ENCODE assay signal across 8 cellular contexts in the genomic region with DNA sequence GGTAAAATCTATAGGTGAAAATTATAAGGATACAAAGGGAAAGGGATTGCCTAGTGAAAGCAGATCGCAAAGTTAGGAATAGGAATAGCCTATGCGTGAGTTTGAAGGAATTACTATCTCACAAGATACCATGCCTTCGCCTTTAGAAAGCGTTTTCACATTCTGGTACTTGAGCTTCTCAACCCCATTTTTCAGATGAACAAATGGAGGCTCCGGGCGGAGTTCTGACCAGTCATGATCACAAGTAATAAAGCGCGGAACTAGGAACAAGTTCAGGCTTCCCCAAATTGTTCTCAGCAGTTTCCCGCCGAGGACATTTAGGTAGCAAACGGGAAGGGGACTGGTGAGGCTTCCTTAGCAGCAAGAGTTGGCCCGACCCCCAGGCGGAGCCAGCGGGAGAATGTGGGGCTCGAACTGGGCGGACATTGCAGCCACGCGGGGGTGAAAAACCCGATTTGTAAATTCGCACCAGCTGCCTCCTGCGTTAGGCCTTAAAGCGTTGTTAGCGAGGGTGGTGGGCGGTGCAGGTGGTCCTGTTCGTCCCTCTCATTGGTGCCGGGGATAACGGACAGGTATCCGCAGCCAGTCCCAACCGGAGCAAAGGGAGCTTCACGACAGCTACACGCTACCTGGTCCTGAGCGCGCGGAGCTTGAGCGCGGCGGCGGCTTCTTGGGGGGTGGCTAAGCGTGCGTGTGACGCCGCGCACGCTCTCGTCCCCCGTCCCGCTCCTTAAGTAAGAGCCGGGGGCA. TPM values are rescaled to one million over a fixed set of nuclear protein-coding genes. Genes with fewer than 3 reads are reported as not detected.
DNase-seq lines count a peak whose midpoint lies in the region; ATAC-seq and TF ChIP-seq lines count a peak whose summit lies in the region.

No MANE protein-coding gene starts in this region.

- no peaks in the 10 kb centered on the region for H3K9me2 ChIP-seq in OCI-LY1 (ENCODE audit: low read depth, low read length)

- DNase-seq in AG04449 (ENCODE audit: low read depth, low spot score), result peak; percentile 17
- DNase-seq in anterior cingulate cortex (lab: John Stamatoyannopoulos, UW), result peak in 55 of 58 donors; percentile 21 to 90 (median 60)
- DNase-seq in hypothalamus (lab: John Stamatoyannopoulos, UW), result peak in 46 of 51 donors; percentile 6 to 86 (median 61)
- DNase-seq in upper lobe of right lung, result peak; percentile 90

- TF ChIP-seq CTCF in AG04449 (IDR thresholded peaks at IDR 0.05; ENCODE audit: insufficient read depth, low read length, missing control alignments) (no peak), OCI-LY1 (IDR thresholded peaks at IDR 0.05; ENCODE audit: low read length) (no peak), upper lobe of right lung (IDR thresholded peaks at IDR 0.05) (no peak)

- no peaks in the 10 kb centered on the region for H3F3A ChIP-seq in OCI-LY1 (ENCODE audit: insufficient read depth, low read length)

- POLR2A ChIA-PET in AG04449 (lab: Yijun Ruan, JAX), result interaction anchor here (1.0 to 1.3 kb wide), 3 partner anchors 10 to 70 kb away, joined by 4 to 8 read pairs (median 4); a partner anchor contains a TSS

- H2AFZ ChIP-seq in OCI-LY1 (ENCODE audit: low read length), result no peak overlapping the region

- H3K27me3 ChIP-seq in OCI-LY1 (ENCODE audit: insufficient read depth, low read length), result no peaks in the 10 kb centered on the region; the same call in 1 of the 2 replicates
- H3K27me3 ChIP-seq in rectal smooth muscle tissue (ENCODE audit: control insufficient read depth, insufficient read depth, low read length), result no peaks in the 10 kb centered on the region
- no peaks in the 10 kb centered on the region for H3K27me3 ChIP-seq in upper lobe of right lung

- H4K20me1 ChIP-seq in OCI-LY1 (ENCODE audit: insufficient read depth, low read length), result no peaks in the 10 kb centered on the region

- no peaks in the 10 kb centered on the region for H3K36me3 ChIP-seq in OCI-LY1 (ENCODE audit: insufficient read depth, low read length)
- no peaks in the 10 kb centered on the region for H3K36me3 ChIP-seq in rectal smooth muscle tissue (ENCODE audit: control insufficient read depth, insufficient read depth, low read length)
- no peaks in the 10 kb centered on the region for H3K36me3 ChIP-seq in upper lobe of right lung

- ATAC-seq in GM19397 (IDR thresholded peaks at IDR 0.05; ENCODE audit: unreplicated experiment) (peak; percentile 82), upper lobe of right lung (peak; percentile 96), GM18520 (IDR thresholded peaks at IDR 0.05; ENCODE audit: unreplicated experiment) (no peak)

- H3K4me3 ChIP-seq in AG04449 (ENCODE audit: low read depth, low read length) (peak overlapping the region; percentile 44), OCI-LY1 (ENCODE audit: low read depth, low read length, poor library complexity, severe bottlenecking) (peak overlapping the region; percentile 41), rectal smooth muscle tissue (ENCODE audit: low read length) (peak overlapping the region; percentile 64), upper lobe of right lung (peak overlapping the region; percentile 46)

- CTCF ChIA-PET in AG04449 (lab: Yijun Ruan, JAX), result interaction anchor here (0.7 to 3.0 kb wide), 6 partner anchors 14 to 107 kb away, joined by 3 to 16 read pairs (median 3); a partner anchor contains a TSS

- H3K9ac ChIP-seq in OCI-LY1 (ENCODE audit: low read length) (peak overlapping the region; percentile 33; the same call in 1 of the 2 replicates), rectal smooth muscle tissue (ENCODE audit: low read length) (peak overlapping the region; percentile 30)

- H3K4me1 ChIP-seq in OCI-LY1 (ENCODE audit: insufficient read depth, low read length, severe bottlenecking) (peaks cover 15% of the 10 kb centered on the region), rectal smooth muscle tissue (ENCODE audit: control insufficient read depth, insufficient read depth, low read length) (no peaks in the 10 kb centered on the region), upper lobe of right lung (peaks cover 5% of the 10 kb centered on the region)

- intact Hi-C loops in upper lobe of right lung (cut with DNase I), result no loop called here

- H3K4me2 ChIP-seq in OCI-LY1 (ENCODE audit: low read length), result peak overlapping the region; percentile 42

- H3K9me3 ChIP-seq in OCI-LY1 (ENCODE audit: low read length), result no peaks in the 10 kb centered on the region
- H3K9me3 ChIP-seq in upper lobe of right lung, result no peaks in the 10 kb centered on the region

- H3K27ac ChIP-seq in OCI-LY1 (ENCODE audit: low read depth, low read length, poor library complexity, severe bottlenecking) (no peak overlapping the region), rectal smooth muscle tissue (ENCODE audit: low read depth, low read length) (peak overlapping the region; percentile 50), upper lobe of right lung (peak overlapping the region; percentile 40)

- no peaks in the 10 kb centered on the region for H3K79me2 ChIP-seq in OCI-LY1 (ENCODE audit: insufficient read depth, low read length)

RNA-seq across cellular contexts. Expression of a gene that starts 15.4 kb away (rescaled TPM):
- total RNA-seq in upper lobe of right lung, result 6.7 TPM

RNA-seq across cellular contexts. Expression of a gene that starts 25.4 kb away (rescaled TPM):
- total RNA-seq in upper lobe of right lung, result 10.3 TPM

RNA-seq across cellular contexts. Expression of a gene that starts 34.7 kb away (rescaled TPM):
- total RNA-seq in upper lobe of right lung, result 6.2 TPM

RNA-seq across cellular contexts. Expression of a gene that starts 34.9 kb away (rescaled TPM):
- total RNA-seq in upper lobe of right lung, result 34.6 TPM

RNA-seq across cellular contexts. Expression of a gene that starts 44.8 kb away (rescaled TPM):
- total RNA-seq in upper lobe of right lung, result not detected

Comparison
In these comparisons a context has a peak if more than half of its experiments do, and no peak if none do; other contexts are left out.
1. DNase-seq: peak in every context shown above with its lines; median percentile 90 in upper lobe of right lung; 61 in hypothalamus; 60 in anterior cingulate cortex; 17 in AG04449.